1 cellular context compared by ENCODE assay signal in genomic region chr7:77409005-77409738, GRCh38.
TF ChIP-seq lines count a peak whose summit lies in the region.

No MANE protein-coding gene starts in this region.

TF ChIP-seq in HepG2, 621 proteins besides CTCF, POLR2A, EP300 and RAD21 (continued from another document and continues in another):
- TF ChIP-seq AFF4 (CRISPR knock-in tag; IDR thresholded peaks at IDR 0.05) (no peak), THAP7 (CRISPR knock-in tag; IDR thresholded peaks at IDR 0.05) (no peak), IRX3 (CRISPR knock-in tag; IDR thresholded peaks at IDR 0.05; ENCODE audit: borderline replicate concordance, low read depth) (no peak), ZNF460 (CRISPR knock-in tag; IDR thresholded peaks at IDR 0.05; ENCODE audit: borderline replicate concordance) (no peak), BATF2 (CRISPR knock-in tag; IDR thresholded peaks at IDR 0.05) (no peak), FOXK1 (CRISPR knock-in tag; IDR thresholded peaks at IDR 0.05; ENCODE audit: borderline replicate concordance, low read depth) (no peak), SALL1 (CRISPR knock-in tag; IDR thresholded peaks at IDR 0.05) (0 out of 2 replicates have a peak, but pooled peaks have one; percentile 31), ZBTB37 (CRISPR knock-in tag; IDR thresholded peaks at IDR 0.05) (no peak), ZNF275 (CRISPR knock-in tag; IDR thresholded peaks at IDR 0.05; ENCODE audit: borderline replicate concordance) (no peak), GPN1 (CRISPR knock-in tag; IDR thresholded peaks at IDR 0.05; ENCODE audit: borderline replicate concordance) (no peak), SRSF1 (optimal IDR thresholded peaks at IDR 0.05; ENCODE audit: low read depth, low read length) (no peak), TIGD3 (CRISPR knock-in tag; IDR thresholded peaks at IDR 0.05; ENCODE audit: borderline replicate concordance) (no peak), THAP8 (CRISPR knock-in tag; IDR thresholded peaks at IDR 0.05; ENCODE audit: borderline replicate concordance) (no peak), ZHX1 (CRISPR knock-in tag; IDR thresholded peaks at IDR 0.05; ENCODE audit: low read depth) (no peak), ZNF326 (CRISPR knock-in tag; IDR thresholded peaks at IDR 0.05; ENCODE audit: borderline replicate concordance) (no peak), ZSCAN5A (CRISPR knock-in tag; IDR thresholded peaks at IDR 0.05; ENCODE audit: borderline replicate concordance) (no peak; the same call in 1 of the 2 replicates), ZNF331 (CRISPR knock-in tag; IDR thresholded peaks at IDR 0.05) (no peak; the same call in 1 of the 2 replicates), ZUFSP (CRISPR knock-in tag; IDR thresholded peaks at IDR 0.05; ENCODE audit: borderline replicate concordance) (no peak), CREBL2 (CRISPR knock-in tag; IDR thresholded peaks at IDR 0.05; ENCODE audit: borderline replicate concordance) (no peak), KLF6 (CRISPR knock-in tag; IDR thresholded peaks at IDR 0.05) (no peak), PITX1 (CRISPR knock-in tag; IDR thresholded peaks at IDR 0.05) (0 out of 2 replicates have a peak, but pooled peaks have one; percentile 15), ZNF143 (CRISPR knock-in tag; IDR thresholded peaks at IDR 0.05) (no peak), NR0B2 (CRISPR knock-in tag; IDR thresholded peaks at IDR 0.05) (no peak), KLF15 (CRISPR knock-in tag; IDR thresholded peaks at IDR 0.05; ENCODE audit: borderline replicate concordance) (no peak), ZNF503 (CRISPR knock-in tag; IDR thresholded peaks at IDR 0.05) (peak; percentile 80; the same call in 1 of the 2 replicates), ZNF205 (CRISPR knock-in tag; IDR thresholded peaks at IDR 0.05) (no peak), TSC22D2 (CRISPR knock-in tag; IDR thresholded peaks at IDR 0.05; ENCODE audit: borderline replicate concordance) (no peak), HCFC1 (IDR thresholded peaks at IDR 0.05; ENCODE audit: low read depth, low read length) (no peak), ZNF367 (CRISPR knock-in tag; IDR thresholded peaks at IDR 0.05; ENCODE audit: borderline replicate concordance) (no peak), ZNF160 (CRISPR knock-in tag; IDR thresholded peaks at IDR 0.05) (no peak), PBX3 (CRISPR knock-in tag; IDR thresholded peaks at IDR 0.05; ENCODE audit: borderline replicate concordance) (no peak), ZNF788 (CRISPR knock-in tag; IDR thresholded peaks at IDR 0.05; ENCODE audit: borderline replicate concordance) (no peak)
